ENCODE assay signal across 27 cellular contexts in genomic region chrX:17803449-17803848, GRCh38. TPM values are rescaled to one million over a fixed set of nuclear protein-coding genes. Genes with fewer than 3 reads are reported as not detected.
"Had no signal": no experiment of that assay in that cellular context is flagged by ENCODE, and none has a peak within 500 bp of the region (broad histone marks: within the 10 kb centered on the region; RNA-seq: fewer than 3 reads in every experiment).

No MANE protein-coding gene starts in this region.

- H3K4me2 ChIP-seq: SK-N-SH had no signal

- H3K9ac ChIP-seq: SK-N-SH had no signal

- H3K4me3 ChIP-seq: SJCRH30 had no signal

- H3K4me1 ChIP-seq: SJCRH30 had no signal

- H3K36me3 ChIP-seq: SJCRH30 had no signal

- H3K27me3 ChIP-seq: SJCRH30 had no signal

- ATAC-seq: activated CD4-positive, alpha-beta T cell treated with anti-CD3 and anti-CD28 coated beads for 36 hours; activated T-cell treated with anti-CD3 and anti-CD28 coated beads, Interleukin-2, amount 50 U/mL, for 72 hours; Panc1 had no signal

- DNase-seq: activated CD4-positive, alpha-beta memory T cell treated with anti-CD3 and anti-CD28 coated beads, Interleukin-2, amount 10 ng/mL, durations not matched to agents 7 days and 5 days; activated CD4-positive, alpha-beta T cell treated with anti-CD3 and anti-CD28 coated beads for 36 hours; activated CD4-positive, alpha-beta T cell treated with anti-CD3 and anti-CD28 coated beads, Interleukin-2, amount 50 U/mL, for 1 hour; activated CD4-positive, CD25-positive, alpha-beta regulatory T cell; activated gamma-delta T cell treated with Interleukin-2 at 50 U/mL for 16 hours; activated naive CD4-positive, alpha-beta T cell treated with anti-CD3 and anti-CD28 coated beads, Interleukin-2, amount 10 ng/mL, durations not matched to agents 7 days and 5 days; activated naive CD8-positive, alpha-beta T cell treated with anti-CD3 and anti-CD28 coated beads for 36 hours; activated T-cell treated with anti-CD3 and anti-CD28 coated beads, Interleukin-2, amount 50 U/mL, for 72 hours; anterior cingulate cortex; central memory CD4-positive, alpha-beta T cell; Karpas-422; NCI-H1105 treated with DMSO at 0.1 percent for 48 hours; NCI-H1436 treated with DMSO at 0.1 percent for 48 hours; NCI-H187; NCI-H2081; NCI-H446; NCI-H524; NCI-H82; Right ventricle myocardium superior; SJCRH30; SK-N-SH; T-helper 1 cell had no signal

- H3K9me3 ChIP-seq: SJCRH30, SK-N-SH had no signal

- H3K9me2 ChIP-seq: SK-N-SH had no signal

- H3K27ac ChIP-seq: RWPE1, SJCRH30, VCaP had no signal

RNA-seq across cellular contexts. Expression of gene RAI2, which starts 57.6 kb away (rescaled TPM):
- total RNA-seq: activated CD4-positive, alpha-beta memory T cell treated with anti-CD3 and anti-CD28 coated beads, Interleukin-2, amount 10 ng/mL, durations not matched to agents 7 days and 5 days; bronchial epithelial cell; OCI-LY7; SJCRH30 had no signal
